Comparison of ENCODE assay signal across 19 cellular contexts in the genomic region with DNA sequence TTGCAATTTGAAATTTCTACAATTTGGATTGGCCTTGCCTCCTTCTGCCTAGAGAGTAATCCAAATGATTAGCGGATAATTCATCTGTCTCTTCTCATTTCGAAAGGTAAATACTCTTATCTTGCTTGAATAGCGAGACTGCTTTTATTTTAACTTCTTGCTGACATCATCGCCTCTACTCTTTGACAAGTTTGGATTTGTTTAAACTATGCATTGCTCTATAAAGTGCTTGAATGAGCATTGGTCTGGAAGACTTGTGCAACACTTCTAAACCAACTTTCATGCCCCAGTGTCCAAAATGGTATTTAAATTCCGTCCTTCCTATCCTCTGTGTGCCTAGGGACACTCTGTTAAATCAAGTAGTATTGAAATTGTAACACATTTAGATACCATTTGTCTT.
DNase-seq lines count a peak whose midpoint lies in the region; ATAC-seq and TF ChIP-seq lines count a peak whose summit lies in the region.
"Had no signal": no experiment of that assay in that cellular context is flagged by ENCODE, and none has a peak within 500 bp of the region (broad histone marks: within the 10 kb centered on the region; RNA-seq: fewer than 3 reads in every experiment).

No MANE protein-coding gene starts in this region.

- TF ChIP-seq CTCF in RWPE2 (IDR thresholded peaks at IDR 0.05; ENCODE audit: poor library complexity, severe bottlenecking) (no peak), left lung (IDR thresholded peaks at IDR 0.05) (no peak)

- ATAC-seq in RWPE2 (ENCODE audit: low read depth) (peak; percentile 65), left lung (peak; percentile 47)
- no peak for ATAC-seq in effector memory CD8-positive, alpha-beta T cell (replicated peaks)

- H3K27ac ChIP-seq in RWPE2 (ENCODE audit: poor library complexity, severe bottlenecking) = no peak overlapping the region
- H3K27ac ChIP-seq in epithelial cell of prostate = no peak overlapping the region
- no peak overlapping the region for H3K27ac ChIP-seq in left lung
- H3K27ac ChIP-seq: BLaER1 treated with 17β-estradiol and CSF1 and Interleukin-3, amounts not matched to agents 10 nM and 100 nM; HL-60 had no signal

- no peaks in the 10 kb centered on the region for H3K9me3 Mint-ChIP-seq in activated T-cell treated with anti-CD3 and anti-CD28 coated beads, Interleukin-2, amount 50 U/mL, for 24 hours
- H3K9me3 Mint-ChIP-seq in effector memory CD8-positive, alpha-beta T cell = peaks cover 0 to 7% of the 10 kb centered on the region in 2 donors
- H3K9me3 Mint-ChIP-seq: H9, IgD-negative memory B cell had no signal

- no peak overlapping the region for H3K27ac Mint-ChIP-seq in activated T-cell treated with anti-CD3 and anti-CD28 coated beads, Interleukin-2, amount 50 U/mL, for 24 hours
- no peak overlapping the region for H3K27ac Mint-ChIP-seq in effector memory CD8-positive, alpha-beta T cell
- H3K27ac Mint-ChIP-seq: B cell; CD8-positive, alpha-beta memory T cell; H9; IgD-negative memory B cell had no signal

- no peak overlapping the region for H3K4me3 ChIP-seq in RWPE2 (ENCODE audit: severe bottlenecking)
- no peak overlapping the region for H3K4me3 ChIP-seq in left lung
- H3K4me3 ChIP-seq: BLaER1 treated with 17β-estradiol and CSF1 and Interleukin-3, amounts not matched to agents 10 nM and 100 nM had no signal

- H3K4me3 Mint-ChIP-seq in activated T-cell treated with anti-CD3 and anti-CD28 coated beads, Interleukin-2, amount 50 U/mL, for 24 hours = no peak overlapping the region
- H3K4me3 Mint-ChIP-seq in effector memory CD8-positive, alpha-beta T cell = no peak overlapping the region
- H3K4me3 Mint-ChIP-seq: B cell; CD4-positive, CD25-positive, alpha-beta regulatory T cell; CD8-positive, alpha-beta memory T cell; H9; IgD-negative memory B cell had no signal

- DNase-seq in HPDE6-E6E7 (ENCODE audit: extremely low spot score) (peak; percentile 2), RWPE2 (ENCODE audit: low spot score) (no peak), epithelial cell of prostate (ENCODE audit: low read depth, low spot score) (peak; percentile 57), left lung (no peak), C1 segment of cervical spinal cord (lab: John Stamatoyannopoulos, UW) (no peak)
- DNase-seq in activated T-cell treated with anti-CD3 and anti-CD28 coated beads, Interleukin-2, amount 50 U/mL, for 24 hours = no peak
- DNase-seq in effector memory CD8-positive, alpha-beta T cell = no peak
- DNase-seq: CD4-positive, CD25-positive, alpha-beta regulatory T cell; CD8-positive, alpha-beta memory T cell; COR-L47; DMS 273 treated with DMSO at 0.1 percent for 48 hours; DMS53; DND-41; EL; H9 had no signal

- H3K27me3 ChIP-seq in RWPE2 (ENCODE audit: insufficient read depth, poor library complexity, severe bottlenecking) (no peaks in the 10 kb centered on the region), left lung (no peaks in the 10 kb centered on the region)
- H3K27me3 ChIP-seq: BLaER1 treated with 17β-estradiol and CSF1 and Interleukin-3, amounts not matched to agents 10 nM and 100 nM had no signal

- intact Hi-C loops in left lung (cut with DNase I) = no loop called here

- no peaks in the 10 kb centered on the region for H3K27me3 Mint-ChIP-seq in activated T-cell treated with anti-CD3 and anti-CD28 coated beads, Interleukin-2, amount 50 U/mL, for 24 hours
- no peaks in the 10 kb centered on the region for H3K27me3 Mint-ChIP-seq in effector memory CD8-positive, alpha-beta T cell
- H3K27me3 Mint-ChIP-seq: B cell; CD4-positive, CD25-positive, alpha-beta regulatory T cell; CD8-positive, alpha-beta memory T cell; IgD-negative memory B cell had no signal

- H3K4me1 Mint-ChIP-seq in activated T-cell treated with anti-CD3 and anti-CD28 coated beads, Interleukin-2, amount 50 U/mL, for 24 hours (ENCODE audit: low read depth) = no peaks in the 10 kb centered on the region
- H3K4me1 Mint-ChIP-seq in effector memory CD8-positive, alpha-beta T cell (ENCODE audit: low read depth in 2 of 2) = no peaks in the 10 kb centered on the region
- H3K4me1 Mint-ChIP-seq: B cell; CD4-positive, CD25-positive, alpha-beta regulatory T cell; CD8-positive, alpha-beta memory T cell; H9; IgD-negative memory B cell had no signal

- H3K36me3 Mint-ChIP-seq in activated T-cell treated with anti-CD3 and anti-CD28 coated beads, Interleukin-2, amount 50 U/mL, for 24 hours (ENCODE audit: low read depth) = no peaks in the 10 kb centered on the region
- no peaks in the 10 kb centered on the region for H3K36me3 Mint-ChIP-seq in effector memory CD8-positive, alpha-beta T cell (ENCODE audit: insufficient read depth)
- H3K36me3 Mint-ChIP-seq: CD4-positive, CD25-positive, alpha-beta regulatory T cell; CD8-positive, alpha-beta memory T cell; IgD-negative memory B cell had no signal

- H3K36me3 ChIP-seq in RWPE2 (ENCODE audit: low read depth) = no peaks in the 10 kb centered on the region
- H3K36me3 ChIP-seq in left lung = no peaks in the 10 kb centered on the region
- H3K36me3 ChIP-seq: BLaER1 treated with 17β-estradiol and CSF1 and Interleukin-3, amounts not matched to agents 10 nM and 100 nM had no signal

- H3K9me3 ChIP-seq in RWPE2 (ENCODE audit: severe bottlenecking) (no peaks in the 10 kb centered on the region), left lung (no peaks in the 10 kb centered on the region)

- H3K4me1 ChIP-seq in RWPE2 (ENCODE audit: insufficient read depth, poor library complexity, severe bottlenecking) = peaks cover 5% of the 10 kb centered on the region
- no peaks in the 10 kb centered on the region for H3K4me1 ChIP-seq in left lung
- H3K4me1 ChIP-seq: BLaER1 treated with 17β-estradiol and CSF1 and Interleukin-3, amounts not matched to agents 10 nM and 100 nM had no signal

Comparison
In these comparisons a context has a peak if more than half of its experiments do, and no peak if none do; other contexts are left out.
1. DNase-seq: peak in HPDE6-E6E7 (single experiment) and epithelial cell of prostate (single experiment); none in RWPE2 (single experiment), left lung (0 of 2), C1 segment of cervical spinal cord (0 of 14), activated T-cell treated with anti-CD3 and anti-CD28 coated beads, Interleukin-2, amount 50 U/mL, for 24 hours (single experiment) and effector memory CD8-positive, alpha-beta T cell (0 of 3).